In the genomic region with DNA sequence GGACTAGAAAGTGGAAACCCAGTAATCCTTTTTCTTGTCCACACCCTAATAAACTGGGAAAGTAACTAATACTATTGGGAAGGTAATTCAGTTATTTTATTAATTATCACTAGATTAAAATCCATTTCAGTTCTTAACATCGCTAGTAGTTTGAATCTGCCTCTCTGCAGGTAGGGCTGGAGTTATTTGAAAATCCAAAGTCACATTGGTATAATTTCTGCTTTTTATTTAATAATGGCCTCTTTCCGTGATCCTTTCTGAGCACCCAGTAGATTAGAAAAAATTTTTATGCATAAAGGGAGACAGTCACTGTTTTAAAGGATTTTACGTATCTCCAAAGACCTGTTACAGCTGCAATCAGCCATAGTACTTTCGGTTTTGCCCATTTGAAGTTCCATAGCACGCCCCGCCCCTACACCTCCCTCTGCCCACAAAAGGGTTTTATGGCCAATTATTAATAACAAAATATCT, we compare ENCODE assay signal across 8 cellular contexts. TPM values are rescaled to one million over a fixed set of nuclear protein-coding genes. Genes with fewer than 3 reads are reported as not detected.
DNase-seq lines count a peak whose midpoint lies in the region; ATAC-seq and TF ChIP-seq lines count a peak whose summit lies in the region.

No MANE protein-coding gene starts in this region.

- peaks cover 59% of the 10 kb centered on the region for H3K36me3 ChIP-seq in adipocyte (ENCODE audit: control insufficient read depth, insufficient read depth, low read length, severe bottlenecking)
- peaks cover 44% of the 10 kb centered on the region for H3K36me3 ChIP-seq in left ventricle myocardium inferior
- no peaks in the 10 kb centered on the region for H3K36me3 ChIP-seq in rectal smooth muscle tissue (ENCODE audit: control insufficient read depth, insufficient read depth, low read length)

- H3K9me3 ChIP-seq in adipocyte (ENCODE audit: control insufficient read depth, low read length) (no peaks in the 10 kb centered on the region), left ventricle myocardium inferior (replicated peaks) (no peaks in the 10 kb centered on the region)

- peak; percentile 61 for DNase-seq in Daoy (ENCODE audit: low read depth)
- DNase-seq in HS-27A (ENCODE audit: low read depth): peak; percentile 26
- DNase-seq in RWPE1 (ENCODE audit: low spot score): peak; percentile 61
- peak; percentile 81 for DNase-seq in adipocyte (ENCODE audit: low read depth)
- DNase-seq in left ventricle myocardium inferior: peak; percentile 50
- DNase-seq in occipital lobe (lab: John Stamatoyannopoulos, UW): no peak

- H3K4me1 ChIP-seq in adipocyte (ENCODE audit: control insufficient read depth, insufficient read depth, low read length): peaks cover 28% of the 10 kb centered on the region
- H3K4me1 ChIP-seq in left ventricle myocardium inferior: peaks cover 43% of the 10 kb centered on the region
- peaks cover 8% of the 10 kb centered on the region for H3K4me1 ChIP-seq in rectal smooth muscle tissue (ENCODE audit: control insufficient read depth, insufficient read depth, low read length)

- TF ChIP-seq CTCF in RWPE1 (conservative IDR thresholded peaks at IDR 0.05; ENCODE audit: low read depth): no peak
- TF ChIP-seq CTCF in left ventricle myocardium inferior (IDR thresholded peaks at IDR 0.05; ENCODE audit: borderline replicate concordance): no peak

- H3K4me3 ChIP-seq in adipocyte (ENCODE audit: low read length) (peak overlapping the region; percentile 93), left ventricle myocardium inferior (peak overlapping the region; percentile 83), rectal smooth muscle tissue (ENCODE audit: low read length) (peak overlapping the region; percentile 91)

- H3K9ac ChIP-seq in adipocyte (ENCODE audit: low read length): peak overlapping the region; percentile 91
- H3K9ac ChIP-seq in rectal smooth muscle tissue (ENCODE audit: low read length): peak overlapping the region; percentile 77

- H3K27ac ChIP-seq in RWPE1: peak overlapping the region; percentile 76
- H3K27ac ChIP-seq in left ventricle myocardium inferior (replicated peaks): peak overlapping the region; percentile 92
- peak overlapping the region; percentile 91 for H3K27ac ChIP-seq in rectal smooth muscle tissue (ENCODE audit: low read depth, low read length)

- CTCF ChIA-PET in RWPE1 (lab: Yijun Ruan, JAX): no interaction called here

- H3K27me3 ChIP-seq in adipocyte (replicated peaks; ENCODE audit: control insufficient read depth, insufficient read depth, low read length) (no peaks in the 10 kb centered on the region), left ventricle myocardium inferior (ENCODE audit: low read depth) (no peaks in the 10 kb centered on the region), rectal smooth muscle tissue (ENCODE audit: control insufficient read depth, insufficient read depth, low read length) (no peaks in the 10 kb centered on the region)

- peak; percentile 59 for ATAC-seq in GM21390 (IDR thresholded peaks at IDR 0.05; ENCODE audit: unreplicated experiment)

- POLR2A ChIA-PET in RWPE1 (lab: Yijun Ruan, JAX; ENCODE audit: low non-redundant PET): no interaction called here

- intact Hi-C loops in left ventricle myocardium inferior (cut with micrococcal nuclease): no loop called here

RNA-seq across cellular contexts. Expression of gene COPB1, which starts 0.6 kb away (rescaled TPM):
- 224 and 254 TPM in 2 replicates for total RNA-seq in Daoy (2014; rRNA removed; shearing (Covaris generic))
- total RNA-seq in left ventricle myocardium inferior (45.8 TPM), occipital lobe (154 TPM)

RNA-seq across cellular contexts. Expression of gene PSMA1, which starts 20.0 kb away (rescaled TPM):
- total RNA-seq in Daoy (2014; rRNA removed; shearing (Covaris generic)): 309 and 344 TPM in 2 replicates
- total RNA-seq in left ventricle myocardium inferior: 128 TPM
- 153 TPM for total RNA-seq in occipital lobe
